Comparison of ENCODE assay signal across 26 cellular contexts in the genomic region with DNA sequence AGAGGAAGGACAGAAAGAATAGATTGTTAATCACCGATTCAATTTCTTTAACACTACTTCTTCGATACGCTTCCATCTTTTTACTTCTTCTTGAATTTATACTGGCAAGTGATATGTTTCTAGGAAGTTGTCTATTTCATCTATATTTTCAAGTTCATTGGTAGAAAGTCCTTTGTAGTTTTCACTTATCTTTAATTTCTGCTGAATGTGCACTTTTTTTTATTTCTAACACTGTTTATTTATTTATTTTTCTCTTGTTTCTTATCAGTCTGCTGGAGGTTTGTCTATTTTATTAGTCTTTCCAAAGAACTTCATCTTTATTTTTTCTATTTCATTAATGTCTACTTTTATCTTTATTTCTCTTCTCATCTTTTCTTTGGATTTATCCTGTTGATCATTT.
"Had no signal": no experiment of that assay in that cellular context is flagged by ENCODE, and none has a peak within 500 bp of the region (broad histone marks: within the 10 kb centered on the region; RNA-seq: fewer than 3 reads in every experiment).

No MANE protein-coding gene starts in this region.

- H3K9me3 ChIP-seq: ovary, psoas muscle, spleen, stomach, thoracic aorta, thyroid gland, transverse colon, upper lobe of right lung, uterus had no signal

- H3K4me1 ChIP-seq: neural progenitor cell, parathyroid adenoma, spleen, stomach, thyroid gland, transverse colon, upper lobe of right lung, uterus had no signal

- ATAC-seq: naive thymus-derived CD4-positive, alpha-beta T cell; natural killer cell; psoas muscle; right cardiac atrium; sciatic nerve; stimulated activated effector memory CD8-positive, alpha-beta T cell treated with anti-CD3 and anti-CD28 coated beads, Interleukin-12 subunit alpha, Interleukin-12 subunit beta, amount 100 ng/mL, for 72 hours; stimulated activated naive B cell treated with anti-CD40 and anti-IgM and Interleukin-4, amounts not matched to agents 10 μg/mL and 1 μg/mL and 100 μg/mL, for 72 hours; upper lobe of right lung had no signal

- H3K36me3 ChIP-seq: neural progenitor cell, ovary, spleen, stomach, thoracic aorta, thyroid gland, transverse colon, upper lobe of right lung, uterus had no signal

- H3K79me2 ChIP-seq: parathyroid adenoma had no signal

- H3K9ac ChIP-seq: neural progenitor cell, parathyroid adenoma had no signal

- H3K27me3 ChIP-seq: neural progenitor cell, ovary, stomach, thyroid gland, transverse colon, upper lobe of right lung, uterus had no signal

- DNase-seq: naive thymus-derived CD4-positive, alpha-beta T cell; natural killer cell; occipital lobe; ovary; posterior cingulate gyrus; psoas muscle; right cardiac atrium; spleen; stimulated activated CD4-positive, alpha-beta T cell treated with anti-CD3 and anti-CD28 coated beads, Interleukin-12 subunit alpha, Interleukin-12 subunit beta, amount 100 ng/mL, for 4 hours; stimulated activated CD4-positive, alpha-beta T cell treated with anti-CD3 and anti-CD28 coated beads, Interleukin-2, amount 100 ng/mL, for 24 hours; stimulated activated CD4-positive, alpha-beta T cell treated with anti-CD3 and anti-CD28 coated beads, Interleukin-2, amount 100 ng/mL, for 48 hours; stimulated activated CD4-positive, alpha-beta T cell treated with anti-CD3 and anti-CD28 coated beads, Interleukin-4, amount 100 ng/mL, for 24 hours; stimulated activated naive B cell treated with anti-CD40 and anti-IgM and Interleukin-4, amounts not matched to agents 10 μg/mL and 1 μg/mL and 100 μg/mL, for 72 hours; stimulated activated naive CD4-positive, alpha-beta T cell treated with Interleukin-2 at 50 U/mL for 16 hours; stomach; thyroid gland; transverse colon; upper lobe of right lung; uterus had no signal

- H3K4me2 ChIP-seq: neural progenitor cell, smooth muscle cell had no signal

- H3K27ac ChIP-seq: neural progenitor cell, ovary, parathyroid adenoma, psoas muscle, skin epidermis, spleen, stomach, thoracic aorta, thyroid gland, transverse colon, upper lobe of right lung, uterus had no signal

- H3K4me3 ChIP-seq: neural progenitor cell, ovary, psoas muscle, skin epidermis, smooth muscle cell, spleen, stomach, thoracic aorta, thyroid gland, transverse colon, upper lobe of right lung, uterus had no signal

- H2AFZ ChIP-seq: neural progenitor cell, parathyroid adenoma had no signal
